In the genomic region with DNA sequence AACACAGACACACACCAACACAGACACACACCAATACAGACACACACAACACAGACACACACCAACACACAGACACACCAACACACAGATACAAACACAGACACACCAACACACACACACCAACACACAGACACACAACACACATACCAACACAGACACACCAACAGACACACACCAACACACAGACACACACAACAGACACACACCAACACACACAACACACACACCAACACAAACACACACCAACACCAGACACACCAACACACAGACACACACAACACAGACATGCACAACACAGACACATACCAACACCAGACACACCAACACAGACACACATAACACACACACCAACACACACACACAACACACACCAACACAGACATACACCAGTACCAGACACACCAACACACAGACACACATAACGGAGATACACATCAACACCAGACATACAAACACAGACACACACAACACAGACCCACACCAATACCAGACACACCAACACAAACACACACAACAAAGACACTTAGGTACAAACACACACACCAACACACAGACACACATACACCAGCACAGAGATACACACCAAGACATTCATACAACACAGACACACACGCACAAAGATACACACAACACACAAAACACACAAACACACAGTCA, we compare ENCODE assay signal across 24 cellular contexts.
"Had no signal": no experiment of that assay in that cellular context is flagged by ENCODE, and none has a peak within 500 bp of the region (broad histone marks: within the 10 kb centered on the region; RNA-seq: fewer than 3 reads in every experiment).

No MANE protein-coding gene starts in this region.

- H3K27ac Mint-ChIP-seq: activated CD4-positive, alpha-beta T cell treated with anti-CD3 and anti-CD28 coated beads, Interleukin-2, amount 10 ng/mL, durations not matched to agents 7 days and 5 days; activated CD8-positive, alpha-beta memory T cell treated with anti-CD3 and anti-CD28 coated beads, Interleukin-2, amount 10 ng/mL, durations not matched to agents 7 days and 5 days; activated CD8-positive, alpha-beta T cell treated with anti-CD3 and anti-CD28 coated beads for 36 hours; activated naive CD8-positive, alpha-beta T cell treated with anti-CD3 and anti-CD28 coated beads, Interleukin-2, amount 50 U/mL, for 24 hours; activated T-helper 1 cell treated with anti-CD3 and anti-CD28 coated beads, Interleukin-12 subunit alpha, Interleukin-12 subunit beta, Interleukin-2, Interleukin-4 antibody, amounts not matched to agents 30 ng/mL and 10 ng/mL and 1 ng/mL, durations not matched to agents 14 hours and 24 hours and 36 hours; endodermal cell; memory B cell; naive thymus-derived CD4-positive, alpha-beta T cell; stimulated activated naive B cell treated with anti-CD40 and anti-IgM and Interleukin-4, amounts not matched to agents 10 μg/mL and 1 μg/mL and 100 μg/mL, for 72 hours had no signal

- H3K27ac ChIP-seq: colonic mucosa, vagina, VCaP had no signal

- H3K27me3 ChIP-seq: ascending aorta, breast epithelium, colonic mucosa, heart left ventricle, transverse colon, vagina had no signal

- H3K4me1 ChIP-seq: colonic mucosa had no signal

- H3K27me3 Mint-ChIP-seq: activated CD4-positive, alpha-beta T cell treated with anti-CD3 and anti-CD28 coated beads, Interleukin-2, amount 10 ng/mL, durations not matched to agents 7 days and 5 days; activated CD8-positive, alpha-beta memory T cell treated with anti-CD3 and anti-CD28 coated beads, Interleukin-2, amount 10 ng/mL, durations not matched to agents 7 days and 5 days; activated CD8-positive, alpha-beta T cell treated with anti-CD3 and anti-CD28 coated beads for 36 hours; activated naive CD8-positive, alpha-beta T cell treated with anti-CD3 and anti-CD28 coated beads, Interleukin-2, amount 50 U/mL, for 24 hours; memory B cell; naive thymus-derived CD4-positive, alpha-beta T cell; stimulated activated naive B cell treated with anti-CD40 and anti-IgM and Interleukin-4, amounts not matched to agents 10 μg/mL and 1 μg/mL and 100 μg/mL, for 72 hours had no signal

- ATAC-seq: activated CD8-positive, alpha-beta memory T cell treated with anti-CD3 and anti-CD28 coated beads, Interleukin-2, amount 10 ng/mL, durations not matched to agents 7 days and 5 days; activated CD8-positive, alpha-beta T cell treated with anti-CD3 and anti-CD28 coated beads for 36 hours; activated naive CD8-positive, alpha-beta T cell treated with anti-CD3 and anti-CD28 coated beads, Interleukin-2, amount 50 U/mL, for 24 hours; left colon; naive thymus-derived CD4-positive, alpha-beta T cell; stimulated activated naive B cell treated with anti-CD40 and anti-IgM and Interleukin-4, amounts not matched to agents 10 μg/mL and 1 μg/mL and 100 μg/mL, for 72 hours had no signal

- DNase-seq: activated CD4-positive, alpha-beta T cell treated with anti-CD3 and anti-CD28 coated beads, Interleukin-2, amount 10 ng/mL, durations not matched to agents 7 days and 5 days; activated CD4-positive, CD25-positive, alpha-beta regulatory T cell treated with anti-CD3 and anti-CD28 coated beads, Interleukin-2, amount 50 U/mL, for 72 hours; activated CD8-positive, alpha-beta memory T cell treated with anti-CD3 and anti-CD28 coated beads, Interleukin-2, amount 10 ng/mL, durations not matched to agents 7 days and 5 days; activated CD8-positive, alpha-beta T cell treated with anti-CD3 and anti-CD28 coated beads for 36 hours; activated gamma-delta T cell; activated naive CD4-positive, alpha-beta T cell treated with anti-CD3 and anti-CD28 coated beads, Interleukin-2, amount 50 U/mL, for 16 hours; activated naive CD8-positive, alpha-beta T cell treated with anti-CD3 and anti-CD28 coated beads, Interleukin-2, amount 50 U/mL, for 24 hours; colonic mucosa; endodermal cell; heart left ventricle; islet precursor cell; left colon; naive thymus-derived CD4-positive, alpha-beta T cell; stimulated activated CD4-positive, alpha-beta T cell treated with anti-CD3 and anti-CD28 coated beads, Interleukin-2, amount 100 ng/mL, for 48 hours; stimulated activated CD8-positive, alpha-beta memory T cell treated with anti-CD3 and anti-CD28 coated beads, Interleukin-4, amount 100 ng/mL, for 48 hours; stimulated activated naive B cell treated with anti-CD40 and anti-IgM and Interleukin-4, amounts not matched to agents 10 μg/mL and 1 μg/mL and 100 μg/mL, for 72 hours; transverse colon had no signal

- H3K9me3 Mint-ChIP-seq: activated CD4-positive, alpha-beta T cell treated with anti-CD3 and anti-CD28 coated beads, Interleukin-2, amount 10 ng/mL, durations not matched to agents 7 days and 5 days had no signal

- H3K9me3 ChIP-seq: ascending aorta, breast epithelium, colonic mucosa, heart left ventricle, transverse colon, vagina had no signal

- H3K4me3 Mint-ChIP-seq: activated CD4-positive, alpha-beta T cell treated with anti-CD3 and anti-CD28 coated beads, Interleukin-2, amount 10 ng/mL, durations not matched to agents 7 days and 5 days; activated CD8-positive, alpha-beta memory T cell treated with anti-CD3 and anti-CD28 coated beads, Interleukin-2, amount 10 ng/mL, durations not matched to agents 7 days and 5 days; activated CD8-positive, alpha-beta T cell treated with anti-CD3 and anti-CD28 coated beads for 36 hours; activated naive CD8-positive, alpha-beta T cell treated with anti-CD3 and anti-CD28 coated beads, Interleukin-2, amount 50 U/mL, for 24 hours; activated T-helper 1 cell treated with anti-CD3 and anti-CD28 coated beads, Interleukin-12 subunit alpha, Interleukin-12 subunit beta, Interleukin-2, Interleukin-4 antibody, amounts not matched to agents 30 ng/mL and 10 ng/mL and 1 ng/mL, durations not matched to agents 14 hours and 24 hours and 36 hours; endodermal cell; memory B cell; naive thymus-derived CD4-positive, alpha-beta T cell; neural crest cell; stimulated activated naive B cell treated with anti-CD40 and anti-IgM and Interleukin-4, amounts not matched to agents 10 μg/mL and 1 μg/mL and 100 μg/mL, for 72 hours had no signal

- H3K4me1 Mint-ChIP-seq: activated CD4-positive, alpha-beta T cell treated with anti-CD3 and anti-CD28 coated beads, Interleukin-2, amount 10 ng/mL, durations not matched to agents 7 days and 5 days; activated CD8-positive, alpha-beta memory T cell treated with anti-CD3 and anti-CD28 coated beads, Interleukin-2, amount 10 ng/mL, durations not matched to agents 7 days and 5 days; activated naive CD8-positive, alpha-beta T cell treated with anti-CD3 and anti-CD28 coated beads, Interleukin-2, amount 50 U/mL, for 24 hours; memory B cell; stimulated activated naive B cell treated with anti-CD40 and anti-IgM and Interleukin-4, amounts not matched to agents 10 μg/mL and 1 μg/mL and 100 μg/mL, for 72 hours had no signal

- H3K36me3 ChIP-seq: ascending aorta, breast epithelium, colonic mucosa, heart left ventricle, transverse colon, vagina had no signal

- H3K4me3 ChIP-seq: ascending aorta, breast epithelium, colonic mucosa, heart left ventricle, transverse colon, vagina had no signal
